ENCODE assay signal across 12 cellular contexts in the genomic region with DNA sequence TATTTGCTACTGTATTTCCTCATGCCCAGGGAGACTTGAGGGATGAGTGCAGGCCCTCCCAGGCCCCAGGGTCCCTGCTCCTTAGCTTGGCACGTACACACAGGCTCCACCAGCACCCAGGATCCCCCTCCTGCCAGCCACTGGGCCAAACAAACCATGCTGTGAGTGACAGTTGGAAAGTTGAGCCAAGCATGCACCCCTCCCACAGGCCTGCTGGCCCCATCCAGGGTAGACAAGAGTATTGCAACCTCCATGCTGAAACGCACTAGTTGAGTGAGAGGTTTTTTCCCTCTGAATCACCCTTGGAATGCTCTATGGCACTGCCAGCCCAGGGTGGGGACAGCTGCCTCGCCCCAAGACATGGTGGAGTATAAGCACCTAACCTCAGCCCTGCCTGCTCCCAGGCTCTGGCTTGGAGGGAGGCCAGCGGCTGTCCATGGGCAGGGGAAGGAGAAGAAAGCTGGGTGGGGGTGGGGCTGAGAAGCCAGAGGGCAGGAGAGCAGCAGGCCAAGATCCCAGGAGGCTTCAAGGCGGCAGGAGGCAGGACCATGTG. TPM values are rescaled to one million over a fixed set of nuclear protein-coding genes. Genes with fewer than 3 reads are reported as not detected.
DNase-seq lines count a peak whose midpoint lies in the region; FAIRE-seq and TF ChIP-seq lines count a peak whose summit lies in the region.
"Had no signal": no experiment of that assay in that cellular context is flagged by ENCODE, and none has a peak within 500 bp of the region (broad histone marks: within the 10 kb centered on the region; RNA-seq: fewer than 3 reads in every experiment).

No MANE protein-coding gene starts in this region.

- H3K4me3 ChIP-seq in astrocyte (ENCODE audit: insufficient read depth, low read depth, low read length) (no peak overlapping the region), kidney epithelial cell (ENCODE audit: low read depth, low read length) (no peak overlapping the region), spleen (no peak overlapping the region), thyroid gland (replicated peaks in 1 of 3) (no peak overlapping the region)

- no peak overlapping the region for H3K9ac ChIP-seq in astrocyte (ENCODE audit: low read length)
- H3K9ac ChIP-seq: KMS-11 had no signal

- H3K36me3 Mint-ChIP-seq in astrocyte (ENCODE audit: low read depth, unreplicated experiment): peaks cover 6% of the 10 kb centered on the region
- H3K36me3 Mint-ChIP-seq: mesothelial cell of epicardium had no signal

- TF ChIP-seq POLR2A in spleen (IDR thresholded peaks at IDR 0.05) (no peak), thyroid gland (IDR thresholded peaks at IDR 0.05) (no peak)

- no peak overlapping the region for H3K27ac Mint-ChIP-seq in astrocyte (ENCODE audit: unreplicated experiment)
- H3K27ac Mint-ChIP-seq: mesothelial cell of epicardium, T-helper 17 cell had no signal

- H3K27me3 ChIP-seq in astrocyte (ENCODE audit: insufficient read depth, low read length): no peaks in the 10 kb centered on the region
- no peaks in the 10 kb centered on the region for H3K27me3 ChIP-seq in kidney epithelial cell (ENCODE audit: control insufficient read depth, insufficient read depth, low read length)
- no peaks in the 10 kb centered on the region for H3K27me3 ChIP-seq in spleen (replicated peaks in 1 of 7)
- H3K27me3 ChIP-seq in thyroid gland: no peaks in the 10 kb centered on the region

- H3K9me3 Mint-ChIP-seq in astrocyte (ENCODE audit: unreplicated experiment): no peaks in the 10 kb centered on the region
- H3K9me3 Mint-ChIP-seq: mesothelial cell of epicardium had no signal

- H3K4me3 Mint-ChIP-seq in astrocyte (ENCODE audit: unreplicated experiment): no peak overlapping the region
- H3K4me3 Mint-ChIP-seq: mesothelial cell of epicardium, T-helper 17 cell had no signal

- H3K79me2 ChIP-seq in astrocyte (ENCODE audit: insufficient read depth, low read length): no peaks in the 10 kb centered on the region

- H3K4me1 Mint-ChIP-seq in astrocyte (ENCODE audit: low read depth, unreplicated experiment): peaks cover 20% of the 10 kb centered on the region
- H3K4me1 Mint-ChIP-seq: mesothelial cell of epicardium had no signal

- no peak for TF ChIP-seq CTCF in astrocyte (IDR thresholded peaks at IDR 0.05; ENCODE audit: insufficient read depth, low read depth, low read length)
- TF ChIP-seq CTCF in kidney epithelial cell (IDR thresholded peaks at IDR 0.05; ENCODE audit: insufficient read depth, low read length, poor library complexity, severe bottlenecking): no peak
- TF ChIP-seq CTCF in spleen (IDR thresholded peaks at IDR 0.05 in 8 of 11, conservative IDR thresholded peaks at IDR 0.05 in 3 of 11): no peak
- no peak for TF ChIP-seq CTCF in thyroid gland (IDR thresholded peaks at IDR 0.05)
- TF ChIP-seq CTCF in D721Med (IDR thresholded peaks at IDR 0.05; ENCODE audit: insufficient read depth, missing control alignments): no peak

- H3K27me3 Mint-ChIP-seq in astrocyte (ENCODE audit: low read depth, unreplicated experiment): peaks cover 7% of the 10 kb centered on the region

- H3K4me2 ChIP-seq in astrocyte (ENCODE audit: low read length): peak overlapping the region; percentile 13
- H3K4me2 ChIP-seq: KMS-11 had no signal

- FAIRE-seq in astrocyte (lab: Jason Lieb, UNC): no peak
- no peak for FAIRE-seq in D721Med (lab: Jason Lieb, UNC)

- DNase-seq in HPDE6-E6E7 (ENCODE audit: extremely low spot score): peak; percentile 59
- peak; percentile 29 for DNase-seq in astrocyte (ENCODE audit: low read depth)
- peak; percentile 35 for DNase-seq in kidney epithelial cell (ENCODE audit: low read depth)
- no peak for DNase-seq in spleen
- no peak for DNase-seq in NCI-H2227 (lab: John Stamatoyannopoulos, UW; ENCODE audit: unreplicated experiment)
- DNase-seq in thyroid gland: no peak
- no peak for DNase-seq in NCI-H748 (lab: John Stamatoyannopoulos, UW; ENCODE audit: unreplicated experiment)
- DNase-seq in D721Med (ENCODE audit: insufficient read length, low spot score): no peak
- DNase-seq: NCI-H526 treated with DMSO at 0.1 percent for 48 hours, T-helper 17 cell had no signal

- 44 to 53% (median 51%) methylated on average over 3 to 5 of the region's 5 CpGs for WGBS in spleen, 5 donors
- WGBS in thyroid gland, 2 donors: 68 to 100% methylated on average over 2 to 5 of the region's 5 CpGs

- H3K27ac ChIP-seq in astrocyte (ENCODE audit: low read depth, low read length) (no peak overlapping the region), spleen (peak overlapping the region; percentile 9 to 80 (median 72)), thyroid gland (no peak overlapping the region)
- H3K27ac ChIP-seq: KMS-11 had no signal

- no peaks in the 10 kb centered on the region for H4K20me1 ChIP-seq in astrocyte (ENCODE audit: insufficient read depth, low read length)

- H3K9me3 ChIP-seq in astrocyte (ENCODE audit: insufficient read depth, low read depth, low read length) (no peaks in the 10 kb centered on the region), spleen (no peaks in the 10 kb centered on the region), thyroid gland (no peaks in the 10 kb centered on the region)

- peaks cover 43% of the 10 kb centered on the region for H3K4me1 ChIP-seq in astrocyte (ENCODE audit: insufficient read depth, low read length)
- peaks cover 11 to 100% (median 47%) of the 10 kb centered on the region in 6 donors for H3K4me1 ChIP-seq in spleen
- H3K4me1 ChIP-seq in thyroid gland: no peaks in the 10 kb centered on the region

- intact Hi-C loops in spleen (cut with DNase I; ENCODE audit: low total_unique reads): no loop called here
- intact Hi-C loops in thyroid gland (cut with DNase I): no loop called here

- no peaks in the 10 kb centered on the region for H3K36me3 ChIP-seq in astrocyte (ENCODE audit: insufficient read depth, low read length)
- H3K36me3 ChIP-seq in kidney epithelial cell (ENCODE audit: control insufficient read depth, insufficient read depth, low read length): no peaks in the 10 kb centered on the region
- H3K36me3 ChIP-seq in spleen: peaks cover 0 to 28% (median 0%) of the 10 kb centered on the region in 6 donors
- H3K36me3 ChIP-seq in thyroid gland: no peaks in the 10 kb centered on the region

- H2AFZ ChIP-seq in astrocyte (ENCODE audit: low read depth, low read length): no peak overlapping the region

RNA-seq across cellular contexts. Expression of a gene that starts 49.6 kb away (rescaled TPM):
- total RNA-seq in astrocyte: 1.0 and 1.3 TPM in 2 replicates
- total RNA-seq in kidney epithelial cell: 1.6 and 2.2 TPM in 2 replicates
- 100 to 1,000 TPM in 6 of 7 donors, 10 to 100 TPM in 1; 51.9 to 215 (median 140) TPM for total RNA-seq in spleen
- polyA plus RNA-seq in spleen: 10 to 100 TPM in 1 of 3 donors, 1 to 10 TPM in 2; 5.4 to 63.3 (median 9.1) TPM
- 10 to 100 TPM in 1 of 4 donors, 1 to 10 TPM in 3; 4.0 to 10.9 (median 5.6) TPM for total RNA-seq in thyroid gland

Comparison
In these comparisons a context has a peak if more than half of its experiments do, and no peak if none do; other contexts are left out.
1. DNase-seq: peak in HPDE6-E6E7 (single experiment), astrocyte (single experiment) and kidney epithelial cell (single experiment); none in spleen (single experiment), NCI-H2227 (single experiment), thyroid gland (0 of 2), NCI-H748 (single experiment) and D721Med (single experiment).
2. H3K27ac ChIP-seq: peak in spleen (8 of 8); none in astrocyte (single experiment) and thyroid gland (0 of 3).
3. RNA of a gene that starts 49.6 kb away (total RNA-seq): 51.9 to 215 TPM in spleen; 4.0 to 10.9 TPM in thyroid gland, 1.6 to 2.2 TPM in kidney epithelial cell and 1.0 to 1.3 TPM in astrocyte; every median in the first group is over 4 times any median in the second.